ENCODE assay signal across 8 cellular contexts in genomic region chr18:45212186-45213039, GRCh38.
A peak's percentile ranks its signal among the peaks of the same experiment; 100 is the strongest.
DNase-seq lines count a peak whose midpoint lies in the region; TF ChIP-seq lines count a peak whose summit lies in the region.

No MANE protein-coding gene starts in this region.

- H3K9me3 ChIP-seq in Karpas-422 (ENCODE audit: low read length): no peaks in the 10 kb centered on the region
- no peaks in the 10 kb centered on the region for H3K9me3 ChIP-seq in PC-9 (ENCODE audit: insufficient read depth, low read depth)
- H3K9me3 ChIP-seq in neuronal stem cell (replicated peaks in 1 of 2; ENCODE audit: control insufficient read depth in 2 of 2, insufficient read depth in 1 of 2, low read depth in 1 of 2, low read length in 2 of 2): peaks cover 2 to 3% of the 10 kb centered on the region in 2 donors

- DNase-seq in G401 (ENCODE audit: low spot score) (peak; percentile 85), GOT3 (lab: John Stamatoyannopoulos, UW) (peak; percentile 8), Karpas-422 (peak; percentile 94), PC-9 (peak; percentile 47 to 49), fibroblast of pulmonary artery (ENCODE audit: low read depth) (peak; percentile 90), neuronal stem cell (ENCODE audit: low spot score) (peak; percentile 69), superior temporal gyrus (ENCODE audit: extremely low spot score) (peak; percentile 82)
- peak; percentile 50 for DNase-seq in activated T-cell treated with anti-CD3 and anti-CD28 coated beads, Interleukin-2, amount 50 U/mL, for 1 hour

- BruUV-seq in PC-9 (replicated peaks; lab: Mats Ljungman, UMichigan): no TSS peak

- H3K4me1 ChIP-seq in Karpas-422 (ENCODE audit: low read length) (no peaks in the 10 kb centered on the region), PC-9 (replicated peaks; ENCODE audit: insufficient read depth) (no peaks in the 10 kb centered on the region), neuronal stem cell (ENCODE audit: control insufficient read depth in 2 of 2, insufficient read depth in 1 of 2, low read depth in 1 of 2, low read length in 2 of 2) (no peaks in the 10 kb centered on the region)

- H4K8ac ChIP-seq in neuronal stem cell (ENCODE audit: low read depth, low read length): no peak overlapping the region

- peak; percentile 85 for TF ChIP-seq CTCF in PC-9 (conservative IDR thresholded peaks at IDR 0.05)
- no peak for TF ChIP-seq CTCF in fibroblast of pulmonary artery (IDR thresholded peaks at IDR 0.05; ENCODE audit: low read length, missing control alignments)

- no peak overlapping the region for H3K18ac ChIP-seq in neuronal stem cell (ENCODE audit: low read length)

- H2BK15ac ChIP-seq in neuronal stem cell (ENCODE audit: low read length): no peak overlapping the region

- no peak overlapping the region for H3K9ac ChIP-seq in Karpas-422 (ENCODE audit: low read length)
- no peak overlapping the region for H3K9ac ChIP-seq in neuronal stem cell (ENCODE audit: low read depth, low read length, poor library complexity)

- H3K27me3 ChIP-seq in Karpas-422 (ENCODE audit: low read length) (no peaks in the 10 kb centered on the region), PC-9 (ENCODE audit: insufficient read depth, low read depth) (no peaks in the 10 kb centered on the region), neuronal stem cell (ENCODE audit: control insufficient read depth in 3 of 3, insufficient read depth in 3 of 3, low read depth in 1 of 3, low read length in 3 of 3) (no peaks in the 10 kb centered on the region)

- H3K4me2 ChIP-seq in Karpas-422 (ENCODE audit: low read depth, low read length, poor library complexity, severe bottlenecking) (no peak overlapping the region), PC-9 (no peak overlapping the region), neuronal stem cell (ENCODE audit: insufficient read depth, low read length, poor library complexity, severe bottlenecking) (no peak overlapping the region)

- H3K4me3 ChIP-seq in Karpas-422 (ENCODE audit: low read length): no peak overlapping the region
- H3K4me3 ChIP-seq in PC-9: no peak overlapping the region
- H3K4me3 ChIP-seq in fibroblast of pulmonary artery (replicated peaks; ENCODE audit: low read depth, low read length): no peak overlapping the region
- no peak overlapping the region for H3K4me3 ChIP-seq in neuronal stem cell (ENCODE audit: low read length in 2 of 2)

- no peaks in the 10 kb centered on the region for H3F3A ChIP-seq in PC-9 (ENCODE audit: insufficient read depth, low read depth)

- no peaks in the 10 kb centered on the region for H3K9me2 ChIP-seq in Karpas-422 (replicated peaks; ENCODE audit: insufficient read depth, low read length)
- H3K9me2 ChIP-seq in PC-9 (ENCODE audit: insufficient read depth): no peaks in the 10 kb centered on the region

- no peak overlapping the region for H2BK12ac ChIP-seq in neuronal stem cell (ENCODE audit: low read length)

- H3K36me3 ChIP-seq in Karpas-422 (ENCODE audit: insufficient read depth, low read length): no peaks in the 10 kb centered on the region
- H3K36me3 ChIP-seq in PC-9 (ENCODE audit: low read depth): no peaks in the 10 kb centered on the region
- no peaks in the 10 kb centered on the region for H3K36me3 ChIP-seq in neuronal stem cell (replicated peaks in 1 of 2; ENCODE audit: control insufficient read depth in 2 of 2, insufficient read depth in 2 of 2, low read length in 2 of 2)

- H3K79me1 ChIP-seq in neuronal stem cell (ENCODE audit: low read depth, low read length): no peaks in the 10 kb centered on the region

- H2BK5ac ChIP-seq in neuronal stem cell (ENCODE audit: low read length): no peak overlapping the region

- no peak overlapping the region for H3K14ac ChIP-seq in neuronal stem cell (ENCODE audit: low read length)

- H3K23ac ChIP-seq in neuronal stem cell (ENCODE audit: low read depth, low read length, poor library complexity): no peak overlapping the region

- CTCF ChIA-PET in PC-9 (lab: Charles Lee): interaction anchor here (0.6 kb wide), 2 partner anchors 83 to 420 kb away, joined by 3 to 5 read pairs; no protein-coding TSS in a partner anchor

- H2AFZ ChIP-seq in Karpas-422 (ENCODE audit: low read length): no peak overlapping the region
- no peak overlapping the region for H2AFZ ChIP-seq in PC-9
- H2AFZ ChIP-seq in neuronal stem cell (ENCODE audit: low read length): no peak overlapping the region

- intact Hi-C loops in PC-9 (cut with micrococcal nuclease; ENCODE audit: unreplicated experiment): loop anchor here (10.0 kb wide), 2 partner anchors 198 to 318 kb away; no protein-coding TSS in a partner anchor

- no peaks in the 10 kb centered on the region for H3K79me2 ChIP-seq in Karpas-422 (ENCODE audit: low read length)
- H3K79me2 ChIP-seq in PC-9 (ENCODE audit: low read depth): no peaks in the 10 kb centered on the region

- H3K27ac ChIP-seq in Karpas-422 (ENCODE audit: low read length): no peak overlapping the region
- H3K27ac ChIP-seq in PC-9: no peak overlapping the region
- H3K27ac ChIP-seq in neuronal stem cell (replicated peaks; ENCODE audit: low read length): no peak overlapping the region

- POLR2A ChIA-PET in PC-9 (lab: Charles Lee; ENCODE audit: unreplicated experiment): interaction anchor here (0.6 kb wide), 1 partner anchor 24 kb away, joined by 3 read pairs; no protein-coding TSS in a partner anchor

- in situ Hi-C loops in G401 (cut with HindIII; ENCODE audit: low sequenced_read_pairs): no loop called here

- no peak overlapping the region for H3K4ac ChIP-seq in neuronal stem cell (ENCODE audit: low read length)

- no CpG with 5 or more reads among the region's 13 CpGs for WGBS in neuronal stem cell (ENCODE audit: extremely low coverage in 2 of 2, insufficient read length in 2 of 2, insufficient replicate concordance in 1 of 2), 2 donors

- no peak overlapping the region for H4K91ac ChIP-seq in neuronal stem cell (ENCODE audit: low read depth, low read length, poor library complexity)

- no peak overlapping the region for H2AK5ac ChIP-seq in neuronal stem cell (ENCODE audit: low read depth, low read length)

- H2BK120ac ChIP-seq in neuronal stem cell (ENCODE audit: low read depth, low read length): no peak overlapping the region

- H4K20me1 ChIP-seq in Karpas-422 (ENCODE audit: insufficient read depth, low read depth, low read length): no peaks in the 10 kb centered on the region
- no peaks in the 10 kb centered on the region for H4K20me1 ChIP-seq in PC-9 (ENCODE audit: insufficient read depth)

Comparison
In these comparisons a context has a peak if more than half of its experiments do, and no peak if none do; other contexts are left out.
1. DNase-seq: peak in every context shown above with its lines; median percentile 94 in Karpas-422; 90 in fibroblast of pulmonary artery; 85 in G401; 82 in superior temporal gyrus; 69 in neuronal stem cell; 50 in activated T-cell treated with anti-CD3 and anti-CD28 coated beads, Interleukin-2, amount 50 U/mL, for 1 hour; 48 in PC-9; 8 in GOT3.